In genomic region chr2:27372937-27373336, GRCh38 we compare ENCODE assay signal across 15 cellular contexts. TPM values are rescaled to one million over a fixed set of nuclear protein-coding genes. Genes with fewer than 3 reads are reported as not detected.
DNase-seq lines count a peak whose midpoint lies in the region; ATAC-seq and TF ChIP-seq lines count a peak whose summit lies in the region.
"Had no signal": no experiment of that assay in that cellular context is flagged by ENCODE, and none has a peak within 500 bp of the region (broad histone marks: within the 10 kb centered on the region; RNA-seq: fewer than 3 reads in every experiment).

No MANE protein-coding gene starts in this region.

- H3K36me3 ChIP-seq in gastrocnemius medialis, result peaks cover 0 to 68% of the 10 kb centered on the region in 2 donors
- H3K36me3 ChIP-seq in gastroesophageal sphincter, result peaks cover 0 to 69% of the 10 kb centered on the region in 2 donors

- H3K9me3 ChIP-seq in gastrocnemius medialis (no peaks in the 10 kb centered on the region), gastroesophageal sphincter (no peaks in the 10 kb centered on the region)

- peaks cover 37% of the 10 kb centered on the region for H3K4me1 Mint-ChIP-seq in activated CD8-positive, alpha-beta memory T cell treated with anti-CD3 and anti-CD28 coated beads, Interleukin-2, amount 10 ng/mL, durations not matched to agents 7 days and 5 days
- H3K4me1 Mint-ChIP-seq in T-helper 2 cell treated with Interferon-gamma antibody and Interleukin-4, amounts not matched to agents 5 μg/mL and 100 μg/mL, for 36 hours (ENCODE audit: low read depth), result peaks cover 26% of the 10 kb centered on the region
- H3K4me1 Mint-ChIP-seq in endothelial cell (ENCODE audit: unreplicated experiment), result peaks cover 28% of the 10 kb centered on the region

- peaks cover 28 to 35% of the 10 kb centered on the region in 2 donors for H3K4me1 ChIP-seq in gastrocnemius medialis
- H3K4me1 ChIP-seq in gastroesophageal sphincter, result peaks cover 10 to 49% (median 24%) of the 10 kb centered on the region in 3 donors

- no peak for TF ChIP-seq CTCF in endothelial cell (IDR thresholded peaks at IDR 0.05; ENCODE audit: unreplicated experiment)
- no peak for TF ChIP-seq CTCF in gastrocnemius medialis (IDR thresholded peaks at IDR 0.05 in 4 of 5, conservative IDR thresholded peaks at IDR 0.05 in 1 of 5)
- TF ChIP-seq CTCF in gastroesophageal sphincter (IDR thresholded peaks at IDR 0.05), result no peak

- in situ Hi-C loops in gastrocnemius medialis (cut with MboI; ENCODE audit: low sequenced_read_pairs in 4 of 4), result no loop called here

- no peak for ATAC-seq in activated CD8-positive, alpha-beta memory T cell treated with anti-CD3 and anti-CD28 coated beads, Interleukin-2, amount 10 ng/mL, durations not matched to agents 7 days and 5 days
- ATAC-seq in gastrocnemius medialis (no peak), HG02642 (IDR thresholded peaks at IDR 0.05; ENCODE audit: poor library complexity, unreplicated experiment) (no peak), gastroesophageal sphincter (no peak)
- ATAC-seq: HCT116, sciatic nerve had no signal

- peaks cover 49% of the 10 kb centered on the region for H3K36me3 Mint-ChIP-seq in activated CD8-positive, alpha-beta memory T cell treated with anti-CD3 and anti-CD28 coated beads, Interleukin-2, amount 10 ng/mL, durations not matched to agents 7 days and 5 days
- H3K36me3 Mint-ChIP-seq in T-helper 2 cell treated with Interferon-gamma antibody and Interleukin-4, amounts not matched to agents 5 μg/mL and 100 μg/mL, for 36 hours (ENCODE audit: low read depth), result peaks cover 56% of the 10 kb centered on the region
- peaks cover 58% of the 10 kb centered on the region for H3K36me3 Mint-ChIP-seq in endothelial cell (ENCODE audit: low read depth, unreplicated experiment)

- H3K27ac Mint-ChIP-seq in activated CD8-positive, alpha-beta memory T cell treated with anti-CD3 and anti-CD28 coated beads, Interleukin-2, amount 10 ng/mL, durations not matched to agents 7 days and 5 days, result peak overlapping the region; percentile 74
- H3K27ac Mint-ChIP-seq in T-helper 2 cell treated with Interferon-gamma antibody and Interleukin-4, amounts not matched to agents 5 μg/mL and 100 μg/mL, for 36 hours, result peak overlapping the region; percentile 72
- peak overlapping the region; percentile 70 for H3K27ac Mint-ChIP-seq in endothelial cell (ENCODE audit: unreplicated experiment)

- no peak overlapping the region for H3K4me3 ChIP-seq in gastrocnemius medialis
- H3K4me3 ChIP-seq in gastroesophageal sphincter, result no peak overlapping the region

- H3K27me3 Mint-ChIP-seq in activated CD8-positive, alpha-beta memory T cell treated with anti-CD3 and anti-CD28 coated beads, Interleukin-2, amount 10 ng/mL, durations not matched to agents 7 days and 5 days, result no peaks in the 10 kb centered on the region
- H3K27me3 Mint-ChIP-seq in T-helper 2 cell treated with Interferon-gamma antibody and Interleukin-4, amounts not matched to agents 5 μg/mL and 100 μg/mL, for 36 hours (ENCODE audit: low read depth), result no peaks in the 10 kb centered on the region
- H3K27me3 Mint-ChIP-seq in endothelial cell (ENCODE audit: unreplicated experiment), result peaks cover 15% of the 10 kb centered on the region

- peak; percentile 61 for DNase-seq in activated CD8-positive, alpha-beta memory T cell treated with anti-CD3 and anti-CD28 coated beads, Interleukin-2, amount 10 ng/mL, durations not matched to agents 7 days and 5 days
- no peak for DNase-seq in activated CD8-positive, alpha-beta memory T cell treated with anti-CD3 and anti-CD28 coated beads for 24 hours
- no peak for DNase-seq in T-helper 2 cell treated with Interferon-gamma antibody and Interleukin-4, amounts not matched to agents 5 μg/mL and 100 μg/mL, for 36 hours (ENCODE audit: low spot score)
- DNase-seq in endothelial cell (ENCODE audit: low spot score), result no peak
- no peak for DNase-seq in gastrocnemius medialis
- no peak for DNase-seq in DMS53 (lab: John Stamatoyannopoulos, UW)
- DNase-seq: ACHN; kidney glomerular epithelial cell; MM.1S; NK-92 treated with Interleukin-12 subunit alpha and Interleukin-12 subunit beta, amount 100 ng/mL, for 24 hours; SIG-M5 had no signal

- H3K27ac ChIP-seq in gastrocnemius medialis, result peak overlapping the region; percentile 94 to 98 (median 96)
- no peak overlapping the region for H3K27ac ChIP-seq in gastroesophageal sphincter

- intact Hi-C loops in gastrocnemius medialis (cut with DNase I; ENCODE audit: low total_unique reads), result loop anchor here (10.0 kb wide), 1 partner anchor 288 kb away; the partner anchor contains the start of gene KHK

- no peak for TF ChIP-seq EP300 in gastroesophageal sphincter (IDR thresholded peaks at IDR 0.05)

- H3K27me3 ChIP-seq in gastrocnemius medialis (no peaks in the 10 kb centered on the region), gastroesophageal sphincter (no peaks in the 10 kb centered on the region)

- TF ChIP-seq POLR2A in gastrocnemius medialis (IDR thresholded peaks at IDR 0.05), result no peak
- TF ChIP-seq POLR2A in gastroesophageal sphincter (IDR thresholded peaks at IDR 0.05), result no peak

- CTCF ChIA-PET in activated CD8-positive, alpha-beta memory T cell treated with anti-CD3 and anti-CD28 coated beads, Interleukin-2, amount 10 ng/mL, durations not matched to agents 7 days and 5 days (lab: Charles Lee), result no interaction called here

- H3K4me3 Mint-ChIP-seq in activated CD8-positive, alpha-beta memory T cell treated with anti-CD3 and anti-CD28 coated beads, Interleukin-2, amount 10 ng/mL, durations not matched to agents 7 days and 5 days, result peak overlapping the region; percentile 47
- peak overlapping the region; percentile 88 for H3K4me3 Mint-ChIP-seq in T-helper 2 cell treated with Interferon-gamma antibody and Interleukin-4, amounts not matched to agents 5 μg/mL and 100 μg/mL, for 36 hours
- H3K4me3 Mint-ChIP-seq in endothelial cell (ENCODE audit: unreplicated experiment), result peak overlapping the region; percentile 77

- no peaks in the 10 kb centered on the region for H3K9me3 Mint-ChIP-seq in activated CD8-positive, alpha-beta memory T cell treated with anti-CD3 and anti-CD28 coated beads, Interleukin-2, amount 10 ng/mL, durations not matched to agents 7 days and 5 days (ENCODE audit: low read depth)
- no peaks in the 10 kb centered on the region for H3K9me3 Mint-ChIP-seq in T-helper 2 cell treated with Interferon-gamma antibody and Interleukin-4, amounts not matched to agents 5 μg/mL and 100 μg/mL, for 36 hours
- H3K9me3 Mint-ChIP-seq in endothelial cell (ENCODE audit: unreplicated experiment), result no peaks in the 10 kb centered on the region

- WGBS in gastroesophageal sphincter (ENCODE audit: low coverage in 1 of 2), 2 donors, result 60 to 79% methylated on average over 1 to 6 of the region's 6 CpGs

RNA-seq across cellular contexts. Expression of gene SNX17, which starts 2.5 kb away (rescaled TPM):
- 100 to 1,000 TPM; 101 to 125 TPM for total RNA-seq in activated CD8-positive, alpha-beta memory T cell treated with anti-CD3 and anti-CD28 coated beads, Interleukin-2, amount 10 ng/mL, durations not matched to agents 7 days and 5 days
- total RNA-seq in endothelial cell (ENCODE audit: unreplicated experiment) (90.5 TPM), gastrocnemius medialis (10 to 100 TPM; 47.2 to 91.5 (median 56.3) TPM), gastroesophageal sphincter (100 to 1,000 TPM; 104 to 130 (median 118) TPM)

RNA-seq across cellular contexts. Expression of gene EIF2B4, which starts 2.8 kb away (rescaled TPM):
- 10 to 100 TPM; 38.6 to 43.1 TPM for total RNA-seq in activated CD8-positive, alpha-beta memory T cell treated with anti-CD3 and anti-CD28 coated beads, Interleukin-2, amount 10 ng/mL, durations not matched to agents 7 days and 5 days
- 48.6 TPM for total RNA-seq in endothelial cell (ENCODE audit: unreplicated experiment)
- 10 to 100 TPM; 50.5 to 57.9 (median 53.8) TPM for total RNA-seq in gastrocnemius medialis
- total RNA-seq in gastroesophageal sphincter, result 10 to 100 TPM; 40.8 to 54.9 (median 48.8) TPM

RNA-seq across cellular contexts. Expression of gene ZNF513, which starts 7.6 kb away (rescaled TPM):
- 10 to 100 TPM; 12.7 to 15.4 TPM for total RNA-seq in activated CD8-positive, alpha-beta memory T cell treated with anti-CD3 and anti-CD28 coated beads, Interleukin-2, amount 10 ng/mL, durations not matched to agents 7 days and 5 days
- total RNA-seq in endothelial cell (ENCODE audit: unreplicated experiment) (20.8 TPM), gastrocnemius medialis (1 to 10 TPM; 2.0 to 7.6 (median 4.5) TPM), gastroesophageal sphincter (10 to 100 TPM in 2 of 4 donors, 1 to 10 TPM in 2; 6.6 to 16.3 (median 11.0) TPM)

RNA-seq across cellular contexts. Expression of gene GTF3C2, which starts 16.4 kb away (rescaled TPM):
- total RNA-seq in activated CD8-positive, alpha-beta memory T cell treated with anti-CD3 and anti-CD28 coated beads, Interleukin-2, amount 10 ng/mL, durations not matched to agents 7 days and 5 days, result 10 to 100 TPM; 54.6 to 67.6 TPM
- total RNA-seq in endothelial cell (ENCODE audit: unreplicated experiment), result 61.4 TPM
- total RNA-seq in gastrocnemius medialis, result 10 to 100 TPM; 25.3 to 45.6 (median 40.5) TPM
- 10 to 100 TPM; 26.2 to 68.5 (median 32.0) TPM for total RNA-seq in gastroesophageal sphincter

RNA-seq across cellular contexts. Expression of gene PPM1G, which starts 36.5 kb away (rescaled TPM):
- 100 to 1,000 TPM; 136 to 159 TPM for total RNA-seq in activated CD8-positive, alpha-beta memory T cell treated with anti-CD3 and anti-CD28 coated beads, Interleukin-2, amount 10 ng/mL, durations not matched to agents 7 days and 5 days
- 127 TPM for total RNA-seq in endothelial cell (ENCODE audit: unreplicated experiment)
- 100 to 1,000 TPM in 1 of 4 donors, 10 to 100 TPM in 3; 47.2 to 111 (median 92.2) TPM for total RNA-seq in gastrocnemius medialis
- 10 to 100 TPM; 50.2 to 74.2 (median 58.8) TPM for total RNA-seq in gastroesophageal sphincter

Comparison
In these comparisons a context has a peak if more than half of its experiments do, and no peak if none do; other contexts are left out.
1. H3K27ac ChIP-seq: peak in gastrocnemius medialis (4 of 4); none in gastroesophageal sphincter (0 of 4).
2. Peak in every context shown above with its lines, with median percentiles within 50 percentile points of each other: H3K27ac Mint-ChIP-seq and H3K4me3 Mint-ChIP-seq.